9 cellular contexts compared by ENCODE assay signal in the genomic region with DNA sequence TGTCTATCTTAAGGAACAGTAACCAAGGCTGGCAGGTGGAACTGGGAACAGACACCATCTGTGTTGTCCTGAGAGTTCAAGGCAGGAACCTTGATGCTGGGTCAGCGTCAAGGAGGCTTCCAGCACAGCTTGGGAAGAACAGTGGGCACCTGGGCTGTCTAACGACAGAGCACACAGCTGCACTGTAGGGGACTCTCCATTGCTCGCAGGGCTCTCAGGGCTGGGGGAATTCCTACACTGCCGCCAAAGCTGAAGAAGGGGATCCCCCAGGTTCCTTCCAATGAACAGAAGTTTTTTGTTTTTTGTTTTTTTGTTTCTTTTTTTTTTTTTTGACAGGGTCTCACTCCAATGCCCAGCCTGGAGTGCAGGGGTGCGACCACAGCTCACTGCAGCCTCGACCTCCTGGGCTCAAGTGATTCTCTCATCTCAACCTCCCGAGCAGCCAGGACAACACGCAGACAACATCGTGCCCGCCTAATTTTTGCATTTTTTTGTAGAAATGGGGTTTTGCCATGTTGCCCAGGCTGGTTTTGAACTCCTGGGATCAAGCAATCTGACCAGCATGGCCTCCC.
DNase-seq lines count a peak whose midpoint lies in the region; ATAC-seq and TF ChIP-seq lines count a peak whose summit lies in the region.
"Had no signal": no experiment of that assay in that cellular context is flagged by ENCODE, and none has a peak within 500 bp of the region (broad histone marks: within the 10 kb centered on the region; RNA-seq: fewer than 3 reads in every experiment).

No MANE protein-coding gene starts in this region.

- H4K12ac ChIP-seq in trophoblast cell (ENCODE audit: low read depth, low read length), result no peak overlapping the region

- H3K27me3 ChIP-seq in H7 (ENCODE audit: control insufficient read depth, insufficient read depth, low read length), result no peaks in the 10 kb centered on the region
- no peaks in the 10 kb centered on the region for H3K27me3 ChIP-seq in trophoblast cell (ENCODE audit: insufficient read depth, low read length)

- no peak overlapping the region for H3K9ac ChIP-seq in trophoblast cell (ENCODE audit: low read length)

- H2AK5ac ChIP-seq in trophoblast cell (ENCODE audit: low read length), result no peak overlapping the region

- no peak overlapping the region for H3K18ac ChIP-seq in trophoblast cell (ENCODE audit: low read length)

- peaks cover 3% of the 10 kb centered on the region for H3K4me1 Mint-ChIP-seq in T-helper 17 cell

- H2AFZ ChIP-seq in trophoblast cell (ENCODE audit: insufficient read depth, low read length, poor library complexity), result no peak overlapping the region

- no peaks in the 10 kb centered on the region for H3K36me3 Mint-ChIP-seq in T-helper 17 cell (ENCODE audit: low read depth)
- H3K36me3 Mint-ChIP-seq: activated naive CD8-positive, alpha-beta T cell had no signal

- no peak overlapping the region for H4K8ac ChIP-seq in trophoblast cell (ENCODE audit: low read depth, low read length)

- H3K9me3 ChIP-seq in T-helper 17 cell (ENCODE audit: control insufficient read depth, low read length, poor library complexity, severe bottlenecking) (no peaks in the 10 kb centered on the region), trophoblast cell (ENCODE audit: insufficient read depth, low read depth, low read length) (peaks cover 2% of the 10 kb centered on the region)

- H3K23ac ChIP-seq in trophoblast cell (ENCODE audit: low read length), result no peak overlapping the region

- H3K27ac ChIP-seq in trophoblast cell (ENCODE audit: low read depth, low read length), result no peak overlapping the region

- H3K4me3 ChIP-seq in GM12864 (ENCODE audit: low read depth, low read length) (peak overlapping the region; percentile 18; the same call in 1 of the 2 replicates), H7 (ENCODE audit: insufficient read depth, low read depth, low read length) (no peak overlapping the region), trophoblast cell (ENCODE audit: low read depth, low read length) (no peak overlapping the region)

- H3K27ac Mint-ChIP-seq in T-helper 17 cell, result no peak overlapping the region
- H3K27ac Mint-ChIP-seq: activated naive CD8-positive, alpha-beta T cell had no signal

- no peak overlapping the region for H3K4me3 Mint-ChIP-seq in T-helper 17 cell
- H3K4me3 Mint-ChIP-seq: activated naive CD8-positive, alpha-beta T cell had no signal

- H2BK5ac ChIP-seq in trophoblast cell (ENCODE audit: low read depth, low read length, poor library complexity), result no peak overlapping the region

- no peak overlapping the region for H2BK120ac ChIP-seq in trophoblast cell (ENCODE audit: insufficient read depth, low read length, poor library complexity)

- WGBS in trophoblast cell (ENCODE audit: extremely low coverage, insufficient coverage, insufficient read length), result no CpG with 5 or more reads among the region's 10 CpGs

- no peak for TF ChIP-seq CTCF in GM12864 (IDR thresholded peaks at IDR 0.05; ENCODE audit: low read depth, low read length, missing control alignments)

- no peaks in the 10 kb centered on the region for H3K4me1 ChIP-seq in trophoblast cell (ENCODE audit: control insufficient read depth in 1 of 2, insufficient read depth in 2 of 2, low read length in 2 of 2)

- no peak overlapping the region for H2BK12ac ChIP-seq in trophoblast cell (ENCODE audit: low read length)

- no peak overlapping the region for H3K14ac ChIP-seq in trophoblast cell (ENCODE audit: low read length)

- ATAC-seq in GM19035 (IDR thresholded peaks at IDR 0.05; ENCODE audit: unreplicated experiment), result peak; percentile 48
- peak; percentile 47 for ATAC-seq in HG02885 (IDR thresholded peaks at IDR 0.05; ENCODE audit: poor library complexity, unreplicated experiment)
- ATAC-seq in T-helper 17 cell, result peak; percentile 72

- H3K4me2 ChIP-seq in trophoblast cell (ENCODE audit: low read length), result no peak overlapping the region

- H4K91ac ChIP-seq in trophoblast cell (ENCODE audit: low read depth, low read length), result no peak overlapping the region

- H3K36me3 ChIP-seq in H7 (replicated peaks; ENCODE audit: control insufficient read depth, insufficient read depth, low read length) (no peaks in the 10 kb centered on the region), trophoblast cell (ENCODE audit: control insufficient read depth in 1 of 2, insufficient read depth in 2 of 2, low read length in 2 of 2) (peaks cover 0 to 2% of the 10 kb centered on the region in 2 experiments)

- no peaks in the 10 kb centered on the region for H3K79me1 ChIP-seq in trophoblast cell (ENCODE audit: low read length)

- H3K79me2 ChIP-seq in trophoblast cell (ENCODE audit: control insufficient read depth, insufficient read depth, low read length, poor library complexity), result no peaks in the 10 kb centered on the region

- DNase-seq in GM12864 (ENCODE audit: low read depth), result no peak
- DNase-seq in T-helper 17 cell, result no peak
- no peak for DNase-seq in H7
- DNase-seq in NCI-H748 treated with DMSO at 0.1 percent for 48 hours (lab: John Stamatoyannopoulos, UW), result no peak
- no peak for DNase-seq in middle frontal gyrus (ENCODE audit: extremely low spot score, low spot score)
- no peak for DNase-seq in trophoblast cell

- H3K4ac ChIP-seq in trophoblast cell (ENCODE audit: low read depth, low read length), result no peak overlapping the region

- peaks cover 63% of the 10 kb centered on the region for H3K27me3 Mint-ChIP-seq in T-helper 17 cell
